1 cellular context compared by ENCODE assay signal in the genomic region with DNA sequence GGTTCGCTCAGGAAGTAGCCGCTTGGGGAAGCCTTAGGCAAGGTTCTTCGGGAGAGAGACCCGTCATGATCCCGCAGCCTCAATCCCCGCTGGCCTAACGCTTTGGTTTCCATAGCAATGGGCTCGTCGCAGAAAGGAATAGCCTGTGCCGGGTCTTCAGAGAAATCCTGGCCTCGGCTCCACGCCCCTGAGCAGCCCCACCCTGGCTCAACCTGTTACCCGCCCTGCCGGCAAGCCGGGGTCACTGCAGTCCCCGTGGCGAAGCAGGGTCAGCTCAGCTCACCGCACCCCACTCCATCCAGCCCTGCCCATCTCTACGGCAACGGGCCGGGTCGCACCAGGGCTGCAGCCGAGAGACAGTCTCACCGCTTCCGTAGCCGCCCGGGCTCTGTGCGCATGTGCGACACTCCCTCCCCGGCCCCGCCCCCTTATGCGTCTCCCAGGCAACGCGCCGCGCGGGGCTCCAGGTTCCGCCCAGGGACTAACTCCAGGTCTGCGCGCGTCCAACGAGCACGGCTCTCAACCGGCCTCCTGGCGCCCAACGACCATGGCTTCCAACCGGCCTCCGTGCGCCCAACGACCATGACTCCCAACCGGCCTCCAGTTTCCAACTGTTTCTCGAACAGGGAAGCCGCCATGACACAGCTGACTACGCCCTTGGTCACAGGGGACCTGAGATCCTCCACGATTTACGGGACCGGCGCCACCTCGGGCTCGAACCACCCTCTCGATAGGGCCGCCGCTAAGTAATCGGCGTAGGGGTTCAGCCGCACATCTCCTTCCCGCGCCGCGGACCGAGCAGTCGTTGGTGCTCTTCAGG.
TF ChIP-seq lines count a peak whose summit lies in the region.

DUSP18 (minus strand) TSS at position 390 of the 820 bp plus-strand sequence. CDS start 3,872 bp downstream, outside the sequence.

TF ChIP-seq in HepG2, 621 proteins besides CTCF, POLR2A, EP300 and RAD21 (continued from another document and continues in another):
- TF ChIP-seq, protein P1, sequence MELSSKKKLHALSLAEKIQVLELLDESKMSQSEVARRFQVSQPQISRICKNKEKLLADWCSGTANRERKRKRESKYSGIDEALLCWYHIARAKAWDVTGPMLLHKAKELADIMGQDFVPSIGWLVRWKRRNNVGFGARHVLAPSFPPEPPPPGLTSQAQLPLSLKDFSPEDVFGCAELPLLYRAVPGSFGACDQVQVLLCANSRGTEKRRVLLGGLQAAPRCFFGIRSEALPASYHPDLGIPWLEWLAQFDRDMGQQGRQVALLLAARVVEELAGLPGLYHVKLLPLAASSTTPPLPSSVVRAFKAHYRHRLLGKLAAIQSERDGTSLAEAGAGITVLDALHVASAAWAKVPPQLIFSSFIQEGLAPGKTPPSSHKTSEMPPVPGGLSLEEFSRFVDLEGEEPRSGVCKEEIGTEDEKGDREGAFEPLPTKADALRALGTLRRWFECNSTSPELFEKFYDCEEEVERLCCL (CRISPR knock-in tag; IDR thresholded peaks at IDR 0.05; ENCODE audit: borderline replicate concordance), result no peak
- TF ChIP-seq ZNF713 (CRISPR knock-in tag; IDR thresholded peaks at IDR 0.05) (no peak; the same call in 1 of the 2 replicates), RBFOX2 (IDR thresholded peaks at IDR 0.05; ENCODE audit: low read depth, low read length) (no peak), TAF1 (CRISPR knock-in tag; IDR thresholded peaks at IDR 0.05) (no peak), HOMEZ (CRISPR knock-in tag; IDR thresholded peaks at IDR 0.05; ENCODE audit: low read depth) (peak; percentile 45; the same call in 1 of the 2 replicates), DR1 (CRISPR knock-in tag; IDR thresholded peaks at IDR 0.05) (no peak), FOXA1 (IDR thresholded peaks at IDR 0.05) (no peak), FOXA1 (CRISPR knock-in tag; IDR thresholded peaks at IDR 0.05) (no peak), NFE2L1 (CRISPR knock-in tag; IDR thresholded peaks at IDR 0.05; ENCODE audit: borderline replicate concordance) (no peak), ZSCAN31 (CRISPR knock-in tag; IDR thresholded peaks at IDR 0.05; ENCODE audit: low read depth) (no peak), ZNF234 (CRISPR knock-in tag; conservative IDR thresholded peaks at IDR 0.05) (no peak), KMT2B (CRISPR knock-in tag; IDR thresholded peaks at IDR 0.05) (no peak), HNF4A (CRISPR knock-in tag; IDR thresholded peaks at IDR 0.05) (no peak), PPARG (CRISPR knock-in tag; conservative IDR thresholded peaks at IDR 0.05) (no peak), ZNF879 (CRISPR knock-in tag; IDR thresholded peaks at IDR 0.05) (0 out of 2 replicates have a peak, but pooled peaks have one; percentile 53), ZC3H13 (CRISPR knock-in tag; IDR thresholded peaks at IDR 0.05) (no peak), NFATC3 (CRISPR knock-in tag; IDR thresholded peaks at IDR 0.05) (no peak), MLLT10 (CRISPR knock-in tag; IDR thresholded peaks at IDR 0.05) (no peak), MED8 (CRISPR knock-in tag; IDR thresholded peaks at IDR 0.05; ENCODE audit: insufficient replicate concordance) (no peak), ISX (CRISPR knock-in tag; conservative IDR thresholded peaks at IDR 0.05) (no peak), EEA1 (CRISPR knock-in tag; IDR thresholded peaks at IDR 0.05; ENCODE audit: borderline replicate concordance) (no peak), PATZ1 (CRISPR knock-in tag; IDR thresholded peaks at IDR 0.05) (0 out of 2 replicates have a peak, but pooled peaks have one; percentile 35), PHF8 (CRISPR knock-in tag; IDR thresholded peaks at IDR 0.05) (0 out of 2 replicates have a peak, but pooled peaks have one; percentile 30), ZBTB20 (CRISPR knock-in tag; IDR thresholded peaks at IDR 0.05; ENCODE audit: borderline replicate concordance, low read depth) (no peak; the same call in 1 of the 2 replicates), U2AF1 (optimal IDR thresholded peaks at IDR 0.05; ENCODE audit: low read depth, low read length) (no peak), SIN3A (IDR thresholded peaks at IDR 0.05; ENCODE audit: borderline replicate concordance, low read depth, low read length) (peak; percentile 87), ZNF501 (CRISPR knock-in tag; IDR thresholded peaks at IDR 0.05) (peak; percentile 56; the same call in 1 of the 2 replicates), FOXJ3 (CRISPR knock-in tag; IDR thresholded peaks at IDR 0.05; ENCODE audit: borderline replicate concordance) (no peak), NCOA5 (CRISPR knock-in tag; IDR thresholded peaks at IDR 0.05) (no peak), ZNF749 (CRISPR knock-in tag; IDR thresholded peaks at IDR 0.05; ENCODE audit: borderline replicate concordance) (no peak), MZF1 (CRISPR knock-in tag; IDR thresholded peaks at IDR 0.05; ENCODE audit: borderline replicate concordance) (no peak), HNRNPL (IDR thresholded peaks at IDR 0.05; ENCODE audit: low read depth, low read length) (no peak), EZH2 (conservative IDR thresholded peaks at IDR 0.05; ENCODE audit: low read depth, low read length) (no peak), PTBP1 (IDR thresholded peaks at IDR 0.05; ENCODE audit: low read depth, low read length, poor library complexity, severe bottlenecking) (no peak), TEAD3 (CRISPR knock-in tag; optimal IDR thresholded peaks at IDR 0.05; ENCODE audit: borderline replicate concordance) (no peak), HCFC1 (IDR thresholded peaks at IDR 0.05; ENCODE audit: low read depth, low read length) (no peak), ZNF138 (CRISPR knock-in tag; IDR thresholded peaks at IDR 0.05; ENCODE audit: low read depth) (0 out of 2 replicates have a peak, but pooled peaks have one; percentile 43), ZNF558 (CRISPR knock-in tag; IDR thresholded peaks at IDR 0.05; ENCODE audit: borderline replicate concordance) (no peak), ZFY (CRISPR knock-in tag; IDR thresholded peaks at IDR 0.05) (no peak; the same call in 1 of the 2 replicates), YEATS4 (CRISPR knock-in tag; IDR thresholded peaks at IDR 0.05; ENCODE audit: borderline replicate concordance) (no peak), POLR2AphosphoS2 (IDR thresholded peaks at IDR 0.05; ENCODE audit: low read depth, low read length) (no peak), DZIP1 (CRISPR knock-in tag; IDR thresholded peaks at IDR 0.05) (no peak), ZSCAN25 (CRISPR knock-in tag; IDR thresholded peaks at IDR 0.05) (no peak), ZNF543 (CRISPR knock-in tag; IDR thresholded peaks at IDR 0.05) (no peak), REST (IDR thresholded peaks at IDR 0.05; ENCODE audit: borderline replicate concordance in 1 of 2, low read depth in 1 of 2, low read length in 2 of 2) (no peak), HMGA1 (CRISPR knock-in tag; conservative IDR thresholded peaks at IDR 0.05) (no peak), THAP11 (CRISPR knock-in tag; IDR thresholded peaks at IDR 0.05) (no peak; the same call in 1 of the 2 replicates), ZNF547 (CRISPR knock-in tag; IDR thresholded peaks at IDR 0.05) (no peak), ZNF557 (CRISPR knock-in tag; IDR thresholded peaks at IDR 0.05) (no peak), ZFP37 (CRISPR knock-in tag; IDR thresholded peaks at IDR 0.05; ENCODE audit: borderline replicate concordance) (no peak), MIER2 (CRISPR knock-in tag; IDR thresholded peaks at IDR 0.05) (no peak)
- TF ChIP-seq, protein P2, sequence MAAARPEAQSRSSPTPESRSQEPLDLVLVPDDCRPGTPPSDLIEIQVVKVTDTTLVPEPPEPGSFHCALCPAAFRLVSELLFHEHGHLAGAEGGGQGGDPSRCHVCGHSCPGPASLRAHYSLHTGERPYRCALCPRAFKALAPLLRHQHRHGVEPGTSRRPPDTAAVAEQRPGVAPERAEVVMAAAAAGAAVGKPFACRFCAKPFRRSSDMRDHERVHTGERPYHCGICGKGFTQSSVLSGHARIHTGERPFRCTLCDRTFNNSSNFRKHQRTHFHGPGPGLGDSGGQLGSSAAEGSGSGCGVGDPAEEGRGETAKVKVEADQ (CRISPR knock-in tag; IDR thresholded peaks at IDR 0.05; ENCODE audit: borderline replicate concordance), result no peak
- TF ChIP-seq, protein P3, sequence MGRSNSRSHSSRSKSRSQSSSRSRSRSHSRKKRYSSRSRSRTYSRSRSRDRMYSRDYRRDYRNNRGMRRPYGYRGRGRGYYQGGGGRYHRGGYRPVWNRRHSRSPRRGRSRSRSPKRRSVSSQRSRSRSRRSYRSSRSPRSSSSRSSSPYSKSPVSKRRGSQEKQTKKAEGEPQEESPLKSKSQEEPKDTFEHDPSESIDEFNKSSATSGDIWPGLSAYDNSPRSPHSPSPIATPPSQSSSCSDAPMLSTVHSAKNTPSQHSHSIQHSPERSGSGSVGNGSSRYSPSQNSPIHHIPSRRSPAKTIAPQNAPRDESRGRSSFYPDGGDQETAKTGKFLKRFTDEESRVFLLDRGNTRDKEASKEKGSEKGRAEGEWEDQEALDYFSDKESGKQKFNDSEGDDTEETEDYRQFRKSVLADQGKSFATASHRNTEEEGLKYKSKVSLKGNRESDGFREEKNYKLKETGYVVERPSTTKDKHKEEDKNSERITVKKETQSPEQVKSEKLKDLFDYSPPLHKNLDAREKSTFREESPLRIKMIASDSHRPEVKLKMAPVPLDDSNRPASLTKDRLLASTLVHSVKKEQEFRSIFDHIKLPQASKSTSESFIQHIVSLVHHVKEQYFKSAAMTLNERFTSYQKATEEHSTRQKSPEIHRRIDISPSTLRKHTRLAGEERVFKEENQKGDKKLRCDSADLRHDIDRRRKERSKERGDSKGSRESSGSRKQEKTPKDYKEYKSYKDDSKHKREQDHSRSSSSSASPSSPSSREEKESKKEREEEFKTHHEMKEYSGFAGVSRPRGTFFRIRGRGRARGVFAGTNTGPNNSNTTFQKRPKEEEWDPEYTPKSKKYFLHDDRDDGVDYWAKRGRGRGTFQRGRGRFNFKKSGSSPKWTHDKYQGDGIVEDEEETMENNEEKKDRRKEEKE (IDR thresholded peaks at IDR 0.05), result no peak
